In genomic region chr18:54558609-54559585, GRCh38 we compare ENCODE assay signal across 8 cellular contexts. TPM values are rescaled to one million over a fixed set of nuclear protein-coding genes. Genes with fewer than 3 reads are reported as not detected.
A peak's percentile ranks its signal among the peaks of the same experiment; 100 is the strongest.
DNase-seq lines count a peak whose midpoint lies in the region; ATAC-seq and TF ChIP-seq lines count a peak whose summit lies in the region.

No MANE protein-coding gene starts in this region.

- peaks cover 0 to 6% (median 0%) of the 10 kb centered on the region in 5 experiments for H3K9me3 Mint-ChIP-seq in brain

- H3K4me1 Mint-ChIP-seq in brain: no peaks in the 10 kb centered on the region

- H3K36me3 ChIP-seq in Karpas-422 (ENCODE audit: insufficient read depth, low read length): no peaks in the 10 kb centered on the region
- no peaks in the 10 kb centered on the region for H3K36me3 ChIP-seq in mucosa of descending colon (ENCODE audit: low read depth)
- no peaks in the 10 kb centered on the region for H3K36me3 ChIP-seq in testis (ENCODE audit: low read depth, missing control alignments)

- H3K79me2 ChIP-seq in Karpas-422 (ENCODE audit: low read length): no peaks in the 10 kb centered on the region

- no peaks in the 10 kb centered on the region for H4K20me1 ChIP-seq in Karpas-422 (ENCODE audit: insufficient read depth, low read depth, low read length)

- no peak overlapping the region for H3K27ac ChIP-seq in Karpas-422 (ENCODE audit: low read length)
- no peak overlapping the region for H3K27ac ChIP-seq in testis

- TF ChIP-seq CTCF in GM12874 (IDR thresholded peaks at IDR 0.05; ENCODE audit: insufficient read depth, low read depth, low read length): peak; percentile 45
- peak; percentile 66 to 79 for TF ChIP-seq CTCF in brain (conservative IDR thresholded peaks at IDR 0.05)
- peak; percentile 28 for TF ChIP-seq CTCF in mucosa of descending colon (IDR thresholded peaks at IDR 0.05)
- peak in 1 of 3 experiments; percentile 43 for TF ChIP-seq CTCF in testis (IDR thresholded peaks at IDR 0.05)

- no peaks in the 10 kb centered on the region for H3K9me2 ChIP-seq in Karpas-422 (replicated peaks; ENCODE audit: insufficient read depth, low read length)

- H3K4me1 ChIP-seq in Karpas-422 (ENCODE audit: low read length) (peaks cover 5% of the 10 kb centered on the region), mucosa of descending colon (ENCODE audit: low read depth) (no peaks in the 10 kb centered on the region), testis (no peaks in the 10 kb centered on the region)

- no peak overlapping the region for H3K9ac ChIP-seq in Karpas-422 (ENCODE audit: low read length)

- H3K4me3 Mint-ChIP-seq in brain: no peak overlapping the region

- in situ Hi-C loops in ACHN (cut with HindIII; ENCODE audit: low pct_ligation_motif_present, low pct_unique_long_range_greater_than_20kb, low sequenced_read_pairs): no loop called here

- no peak for TF ChIP-seq POLR2A in testis (IDR thresholded peaks at IDR 0.05)

- DNase-seq in ACHN (peak; percentile 33), Karpas-422 (peak; percentile 73), mucosa of descending colon (peak in 1 of 3 donors; percentile 70), testis (no peak), cerebellar nuclear complex (lab: John Stamatoyannopoulos, UW) (no peak)

- ATAC-seq in mucosa of descending colon (peak; percentile 43), esophagus mucosa (no peak)

- no peaks in the 10 kb centered on the region for H3K36me3 Mint-ChIP-seq in brain

- H2AFZ ChIP-seq in Karpas-422 (ENCODE audit: low read length): no peak overlapping the region

- no peaks in the 10 kb centered on the region for H3K9me3 ChIP-seq in Karpas-422 (ENCODE audit: low read length)
- no peaks in the 10 kb centered on the region for H3K9me3 ChIP-seq in mucosa of descending colon
- no peaks in the 10 kb centered on the region for H3K9me3 ChIP-seq in testis

- H3K27me3 ChIP-seq in Karpas-422 (ENCODE audit: low read length): no peaks in the 10 kb centered on the region
- H3K27me3 ChIP-seq in testis: no peaks in the 10 kb centered on the region

- H3K4me2 ChIP-seq in Karpas-422 (ENCODE audit: low read depth, low read length, poor library complexity, severe bottlenecking): no peak overlapping the region

- no peaks in the 10 kb centered on the region for H3K27me3 Mint-ChIP-seq in brain

- intact Hi-C loops in mucosa of descending colon (cut with DNase I, micrococcal nuclease) (loop anchor here in 1 of 2 donors (5.0 kb wide), 1 partner anchor 88 kb away; no protein-coding TSS in a partner anchor), testis (cut with DNase I; ENCODE audit: low total_unique reads) (no loop called here)

- 91 to 92% methylated on average over 3 of the region's 3 CpGs for WGBS in testis, 2 donors

- H3K4me3 ChIP-seq in Karpas-422 (ENCODE audit: low read length) (no peak overlapping the region), mucosa of descending colon (no peak overlapping the region), testis (no peak overlapping the region)

- no peak overlapping the region for H3K27ac Mint-ChIP-seq in brain

RNA-seq across cellular contexts. Expression of gene DYNAP, which starts 32.1 kb away (rescaled TPM):
- not detected in 2 replicates for total RNA-seq in Karpas-422 (2014; rRNA removed; shearing (Covaris generic); ENCODE audit: low replicate concordance)
- polyA plus RNA-seq in brain (ENCODE audit: insufficient read depth, low read depth, low replicate concordance): not detected
- not detected for total RNA-seq in mucosa of descending colon
- total RNA-seq in testis: under 1 TPM in 1 of 2 donors, not detected in 1; 0.24 TPM
- polyA plus RNA-seq in testis (ENCODE audit: insufficient read depth, low read depth, low replicate concordance): not detected
- total RNA-seq in esophagus mucosa: 26.2 TPM

Comparison
In these comparisons a context has a peak if more than half of its experiments do, and no peak if none do; other contexts are left out.
1. DNase-seq: peak in ACHN (single experiment) and Karpas-422 (single experiment); none in testis (single experiment) and cerebellar nuclear complex (0 of 2).
2. RNA of gene DYNAP, which starts 32.1 kb away (total RNA-seq): 26.2 TPM in esophagus mucosa (single experiment); 0.24 TPM in testis, not detected in Karpas-422 and not detected in mucosa of descending colon; every median in the first group is over 10 times any median in the second.